In genomic region chr14:85471744-85472143, GRCh38 we compare ENCODE assay signal across 12 cellular contexts. TPM values are rescaled to one million over a fixed set of nuclear protein-coding genes. Genes with fewer than 3 reads are reported as not detected.
DNase-seq lines count a peak whose midpoint lies in the region; ATAC-seq, FAIRE-seq and TF ChIP-seq lines count a peak whose summit lies in the region.
"Had no signal": no experiment of that assay in that cellular context is flagged by ENCODE, and none has a peak within 500 bp of the region (broad histone marks: within the 10 kb centered on the region; RNA-seq: fewer than 3 reads in every experiment).

No MANE protein-coding gene starts in this region.

- peak; percentile 61 for FAIRE-seq in A549 (lab: Jason Lieb, UNC)

- no peak overlapping the region for H3K4me3 Mint-ChIP-seq in naive thymus-derived CD8-positive, alpha-beta T cell
- H3K4me3 Mint-ChIP-seq: dendritic cell treated with granulocyte-macrophage colony-stimulating factor and Interleukin-4, amounts not matched to agents 40 ng/mL and 50 ng/mL, for 4 days; WTC11 had no signal

- no peaks in the 10 kb centered on the region for H3K9me3 Mint-ChIP-seq in naive thymus-derived CD8-positive, alpha-beta T cell
- H3K9me3 Mint-ChIP-seq: dendritic cell treated with granulocyte-macrophage colony-stimulating factor and Interleukin-4, amounts not matched to agents 40 ng/mL and 50 ng/mL, for 4 days; WTC11 had no signal

- H3K4me3 ChIP-seq in A549 (no peak overlapping the region), Peyer's patch (no peak overlapping the region)
- H3K4me3 ChIP-seq: uterus had no signal

- peak; percentile 49 to 52; a peak in 4 of 5 replicates for TF ChIP-seq RAD21 in A549 (conservative IDR thresholded peaks at IDR 0.05 in 1 of 2, IDR thresholded peaks at IDR 0.05 in 1 of 2)

- H3K9me3 ChIP-seq in A549 (no peaks in the 10 kb centered on the region), Peyer's patch (no peaks in the 10 kb centered on the region)
- H3K9me3 ChIP-seq: uterus had no signal

- no peak overlapping the region for H3K27ac Mint-ChIP-seq in naive thymus-derived CD8-positive, alpha-beta T cell
- H3K27ac Mint-ChIP-seq: dendritic cell treated with granulocyte-macrophage colony-stimulating factor and Interleukin-4, amounts not matched to agents 40 ng/mL and 50 ng/mL, for 4 days; WTC11 had no signal

- TF ChIP-seq EP300 in A549 (IDR thresholded peaks at IDR 0.05), result peak; percentile 60 to 80; a peak in 4 of 5 replicates

- no peak for TF ChIP-seq CTCF in A549 (IDR thresholded peaks at IDR 0.05)
- no peak for TF ChIP-seq CTCF in Peyer's patch (IDR thresholded peaks at IDR 0.05)
- TF ChIP-seq CTCF in GM10266 (IDR thresholded peaks at IDR 0.05; ENCODE audit: control insufficient read depth, insufficient read depth, low read depth, missing control alignments), result no peak

- H3K4me1 Mint-ChIP-seq in naive thymus-derived CD8-positive, alpha-beta T cell, result no peaks in the 10 kb centered on the region

- POLR2A ChIA-PET in A549 (lab: Yijun Ruan, JAX), result interaction anchor here (0.8 to 1.6 kb wide), 2 partner anchors 36 to 56 kb away, joined by 3 read pairs; no protein-coding TSS in a partner anchor
- POLR2A ChIA-PET in naive thymus-derived CD8-positive, alpha-beta T cell (lab: Charles Lee), result no interaction called here

- CTCF ChIA-PET in A549 (lab: Yijun Ruan, JAX), result interaction anchor here (1.2 kb wide), 1 partner anchor 34 kb away, joined by 3 read pairs; no protein-coding TSS in a partner anchor

- no peak for TF ChIP-seq POLR2A in A549 (IDR thresholded peaks at IDR 0.05; ENCODE audit: low read length)
- no peak for TF ChIP-seq POLR2A in Peyer's patch (IDR thresholded peaks at IDR 0.05)

- H3K4me2 ChIP-seq in A549, result peak overlapping the region; percentile 49

- H3K36me3 Mint-ChIP-seq in naive thymus-derived CD8-positive, alpha-beta T cell, result no peaks in the 10 kb centered on the region
- H3K36me3 Mint-ChIP-seq: WTC11 had no signal

- no peaks in the 10 kb centered on the region for H3K36me3 ChIP-seq in Peyer's patch
- H3K36me3 ChIP-seq: uterus had no signal

- H3K27ac ChIP-seq in A549 (peak overlapping the region; percentile 73 to 85), Peyer's patch (no peak overlapping the region)
- H3K27ac ChIP-seq: uterus had no signal

- H3K27me3 Mint-ChIP-seq in naive thymus-derived CD8-positive, alpha-beta T cell, result peaks cover 0 to 1% (median 0%) of the 10 kb centered on the region in 5 donors
- H3K27me3 Mint-ChIP-seq: dendritic cell treated with granulocyte-macrophage colony-stimulating factor and Interleukin-4, amounts not matched to agents 40 ng/mL and 50 ng/mL, for 4 days had no signal

- 3% methylated on average over 4 of the region's 4 CpGs for WGBS in A549 (ENCODE audit: missing lambda C conversion rate)

- ATAC-seq in A549, result peak; percentile 100
- no peak for ATAC-seq in naive thymus-derived CD8-positive, alpha-beta T cell
- ATAC-seq: WTC11 had no signal

- peak; percentile 66 to 95 for DNase-seq in A549 (ENCODE audit: low read depth in 1 of 2, low spot score in 1 of 2)
- DNase-seq in HK-2 (ENCODE audit: unreplicated experiment), result peak; percentile 50
- peak; percentile 88 for DNase-seq in amniotic epithelial cell (ENCODE audit: low read depth)
- DNase-seq in islet precursor cell, result peak; percentile 98
- no peak for DNase-seq in iPS-NIHi11 (ENCODE audit: low spot score)
- DNase-seq in naive thymus-derived CD8-positive, alpha-beta T cell, result no peak
- DNase-seq in Peyer's patch, result no peak
- no peak for DNase-seq in GM10266 (ENCODE audit: extremely low spot score)
- DNase-seq: MM.1S had no signal

- no peaks in the 10 kb centered on the region for H3K27me3 ChIP-seq in Peyer's patch
- H3K27me3 ChIP-seq: uterus had no signal

- H3K4me1 ChIP-seq in A549 (peaks cover 60% of the 10 kb centered on the region), Peyer's patch (no peaks in the 10 kb centered on the region)

TF ChIP-seq in A549, 52 proteins besides CTCF, POLR2A, EP300 and RAD21 (continues in another document):
- no peak for TF ChIP-seq HEYL (CRISPR knock-in tag; IDR thresholded peaks at IDR 0.05)
- TF ChIP-seq FOXS1 (CRISPR knock-in tag; IDR thresholded peaks at IDR 0.05), result peak; percentile 82; the same call in 1 of the 2 replicates
- no peak for TF ChIP-seq ZC3H11A (IDR thresholded peaks at IDR 0.05)
- TF ChIP-seq CBX8 (IDR thresholded peaks at IDR 0.05), result no peak
- TF ChIP-seq USF2 (IDR thresholded peaks at IDR 0.05), result no peak
- no peak for TF ChIP-seq HMGXB4 (CRISPR knock-in tag; IDR thresholded peaks at IDR 0.05; ENCODE audit: borderline replicate concordance)
- peak; percentile 89 for TF ChIP-seq ATOH8 (CRISPR knock-in tag; IDR thresholded peaks at IDR 0.05; ENCODE audit: low read depth)
- TF ChIP-seq ESRRA (IDR thresholded peaks at IDR 0.05; ENCODE audit: borderline replicate concordance, low read length), result no peak
- no peak for TF ChIP-seq HOXB13 (CRISPR knock-in tag; IDR thresholded peaks at IDR 0.05; ENCODE audit: low read depth)
- TF ChIP-seq MAZ (IDR thresholded peaks at IDR 0.05; ENCODE audit: borderline replicate concordance, low read depth, low read length), result no peak
- TF ChIP-seq POLR2AphosphoS2 (conservative IDR thresholded peaks at IDR 0.05; ENCODE audit: low read length), result no peak
- peak; percentile 79 for TF ChIP-seq HOXB5 (CRISPR knock-in tag; IDR thresholded peaks at IDR 0.05)
- no peak for TF ChIP-seq HOXA7 (CRISPR knock-in tag; IDR thresholded peaks at IDR 0.05)
- peak; percentile 22; the same call in 1 of the 3 replicates for TF ChIP-seq BCL3 (IDR thresholded peaks at IDR 0.05)
- peak; percentile 96 for TF ChIP-seq GATA3 (IDR thresholded peaks at IDR 0.05; ENCODE audit: borderline replicate concordance)
- TF ChIP-seq PHF8 (IDR thresholded peaks at IDR 0.05; ENCODE audit: borderline replicate concordance, low read depth), result no peak
- TF ChIP-seq MAX (IDR thresholded peaks at IDR 0.05), result peak; percentile 98
- TF ChIP-seq BHLHE40 (IDR thresholded peaks at IDR 0.05; ENCODE audit: low read depth, low read length), result 0 out of 2 replicates have a peak, but pooled peaks have one; percentile 23
- no peak; the same call in 1 of the 2 replicates for TF ChIP-seq KDM1A (IDR thresholded peaks at IDR 0.05; ENCODE audit: low read depth)
- TF ChIP-seq TFCP2L1 (CRISPR knock-in tag; IDR thresholded peaks at IDR 0.05), result no peak
- no peak for TF ChIP-seq RNF2 (IDR thresholded peaks at IDR 0.05; ENCODE audit: borderline replicate concordance, low read depth)
- peak in 1 of 2 experiments; percentile 40; a peak in 2 of 4 replicates for TF ChIP-seq CEBPB (IDR thresholded peaks at IDR 0.05)
- TF ChIP-seq ZSCAN20 (CRISPR knock-in tag; IDR thresholded peaks at IDR 0.05), result no peak
- peak; percentile 89 for TF ChIP-seq FOSL2 (IDR thresholded peaks at IDR 0.05)
- peak; percentile 98 for TF ChIP-seq FOSL2 (CRISPR knock-in tag; IDR thresholded peaks at IDR 0.05)

RNA-seq across cellular contexts. Expression of gene FLRT2, which starts 58.2 kb away (rescaled TPM):
- polyA plus RNA-seq in A549 (2011; rRNA removed), result 6.4 and 7.5 TPM in 2 replicates
- polyA plus RNA-seq in A549 (2012; cell fraction: cytosol; rRNA removed), result 2.6 and 4.2 TPM in 2 replicates
- polyA plus RNA-seq in A549 (2012; cell fraction: nucleus; rRNA removed), result 13.0 and 24.3 TPM in 2 replicates
- polyA plus RNA-seq in A549 (2017; fragmentation: RNase III; extraction: RNeasy Plus Mini Kit Qiagen cat#74134 plus additional on column Dnase treatment), result 6.6 to 7.0 TPM (median 6.8 TPM) in 3 replicates
- 12.6 and 13.3 TPM in 2 replicates for polyA minus RNA-seq in A549 (2011; rRNA and poly(A)+ RNA removed)
- not detected for total RNA-seq in naive thymus-derived CD8-positive, alpha-beta T cell
- polyA plus RNA-seq in naive thymus-derived CD8-positive, alpha-beta T cell, result not detected
- total RNA-seq in Peyer's patch, result 1 to 10 TPM; 1.1 to 4.8 (median 2.2) TPM

Comparison
In these comparisons a context has a peak if more than half of its experiments do, and no peak if none do; other contexts are left out.
1. ATAC-seq: peak in A549 (2 of 2); none in naive thymus-derived CD8-positive, alpha-beta T cell (0 of 2).
2. DNase-seq: peak in A549 (2 of 2), HK-2 (single experiment), amniotic epithelial cell (single experiment) and islet precursor cell (single experiment); none in iPS-NIHi11 (single experiment), naive thymus-derived CD8-positive, alpha-beta T cell (0 of 10), Peyer's patch (0 of 3) and GM10266 (single experiment).
3. H3K27ac ChIP-seq: peak in A549 (2 of 2); none in Peyer's patch (0 of 4).